12 cellular contexts compared by ENCODE assay signal in the genomic region with DNA sequence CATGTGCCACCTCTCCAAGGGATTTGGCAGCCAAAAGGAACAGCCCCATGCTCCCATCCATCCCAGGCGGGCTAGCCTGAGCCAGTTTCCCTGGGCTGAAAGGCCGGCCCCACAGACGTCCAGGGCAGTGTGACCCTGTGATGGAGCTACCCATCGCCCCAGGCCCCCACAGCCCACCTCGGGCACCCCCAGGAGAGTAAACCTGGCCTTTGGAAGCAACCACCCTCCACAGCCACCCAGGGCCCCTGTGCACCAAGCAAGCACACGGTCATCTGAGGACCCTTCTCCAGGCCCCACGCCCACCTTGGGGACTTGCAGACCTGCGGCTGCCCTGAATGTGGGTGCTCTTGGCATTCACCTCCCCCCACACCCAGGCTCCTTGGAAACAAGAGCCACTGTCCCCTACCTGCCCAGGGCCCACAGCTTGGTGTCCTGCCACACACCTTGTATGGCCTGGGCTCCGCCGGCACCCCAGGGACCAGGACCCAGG. TPM values are rescaled to one million over a fixed set of nuclear protein-coding genes. Genes with fewer than 3 reads are reported as not detected.
A peak's percentile ranks its signal among the peaks of the same experiment; 100 is the strongest.
DNase-seq lines count a peak whose midpoint lies in the region; ATAC-seq and TF ChIP-seq lines count a peak whose summit lies in the region.
"Had no signal": no experiment of that assay in that cellular context is flagged by ENCODE, and none has a peak within 500 bp of the region (broad histone marks: within the 10 kb centered on the region; RNA-seq: fewer than 3 reads in every experiment).

No MANE protein-coding gene starts in this region.

- peaks cover 0 to 80% of the 10 kb centered on the region in 2 donors for H3K4me1 ChIP-seq in right atrium auricular region

- H3K27me3 Mint-ChIP-seq in MCF 10A (ENCODE audit: insufficient read depth, unreplicated experiment): no peaks in the 10 kb centered on the region
- peaks cover 21% of the 10 kb centered on the region for H3K27me3 Mint-ChIP-seq in activated T-helper 1 cell treated with anti-CD3 and anti-CD28 coated beads, Interleukin-12 subunit alpha, Interleukin-12 subunit beta, Interleukin-2, Interleukin-4 antibody, amounts not matched to agents 30 ng/mL and 10 ng/mL and 1 ng/mL, durations not matched to agents 14 hours and 24 hours and 36 hours (ENCODE audit: insufficient read depth)

- peaks cover 54% of the 10 kb centered on the region for H3K36me3 Mint-ChIP-seq in MCF 10A (ENCODE audit: insufficient read depth, unreplicated experiment)
- H3K36me3 Mint-ChIP-seq in activated T-helper 1 cell treated with anti-CD3 and anti-CD28 coated beads, Interleukin-12 subunit alpha, Interleukin-12 subunit beta, Interleukin-2, Interleukin-4 antibody, amounts not matched to agents 30 ng/mL and 10 ng/mL and 1 ng/mL, durations not matched to agents 14 hours and 24 hours and 36 hours (ENCODE audit: low read depth): no peaks in the 10 kb centered on the region
- H3K36me3 Mint-ChIP-seq: naive B cell had no signal

- peak overlapping the region; percentile 59 to 80 for H3K27ac ChIP-seq in right atrium auricular region
- peak overlapping the region; percentile 63 to 98 (median 91) for H3K27ac ChIP-seq in skin epidermis

- peaks cover 0 to 4% of the 10 kb centered on the region in 2 donors for H3K27me3 ChIP-seq in right atrium auricular region

- intact Hi-C loops in MCF 10A (cut with micrococcal nuclease): no loop called here
- intact Hi-C loops in activated T-helper 1 cell treated with anti-CD3 and anti-CD28 coated beads, Interleukin-12 subunit alpha, Interleukin-12 subunit beta, Interleukin-2, Interleukin-4 antibody, amounts not matched to agents 30 ng/mL and 10 ng/mL and 1 ng/mL, durations not matched to agents 14 hours and 24 hours and 36 hours (cut with micrococcal nuclease): no loop called here

- H3K36me3 ChIP-seq in right atrium auricular region: no peaks in the 10 kb centered on the region

- POLR2A ChIA-PET in MCF 10A (lab: Yijun Ruan, JAX): interaction anchor here (0.6 to 11.4 kb wide), 19 partner anchors 8 to 374 kb away, joined by 3 to 636 read pairs (median 8); a partner anchor contains a TSS

- peak overlapping the region; percentile 92 for H3K4me3 Mint-ChIP-seq in MCF 10A (ENCODE audit: unreplicated experiment)
- no peak overlapping the region for H3K4me3 Mint-ChIP-seq in activated T-helper 1 cell treated with anti-CD3 and anti-CD28 coated beads, Interleukin-12 subunit alpha, Interleukin-12 subunit beta, Interleukin-2, Interleukin-4 antibody, amounts not matched to agents 30 ng/mL and 10 ng/mL and 1 ng/mL, durations not matched to agents 14 hours and 24 hours and 36 hours
- H3K4me3 Mint-ChIP-seq: CD4-positive, alpha-beta T cell had no signal

- no peak for TF ChIP-seq CTCF in HFF-Myc (IDR thresholded peaks at IDR 0.05; ENCODE audit: low read depth, low read length, missing control alignments)
- no peak for TF ChIP-seq CTCF in MCF 10A (IDR thresholded peaks at IDR 0.05; ENCODE audit: unreplicated experiment)
- TF ChIP-seq CTCF in right atrium auricular region (IDR thresholded peaks at IDR 0.05): no peak
- TF ChIP-seq CTCF in omental fat pad (IDR thresholded peaks at IDR 0.05): no peak

- no peaks in the 10 kb centered on the region for H3K9me3 Mint-ChIP-seq in MCF 10A (ENCODE audit: unreplicated experiment)
- no peaks in the 10 kb centered on the region for H3K9me3 Mint-ChIP-seq in activated T-helper 1 cell treated with anti-CD3 and anti-CD28 coated beads, Interleukin-12 subunit alpha, Interleukin-12 subunit beta, Interleukin-2, Interleukin-4 antibody, amounts not matched to agents 30 ng/mL and 10 ng/mL and 1 ng/mL, durations not matched to agents 14 hours and 24 hours and 36 hours
- H3K9me3 Mint-ChIP-seq: CD4-positive, alpha-beta T cell; naive B cell had no signal

- no peak for ATAC-seq in omental fat pad (ENCODE audit: low FRiP score)

- H3K4me1 Mint-ChIP-seq in MCF 10A (ENCODE audit: insufficient read depth, unreplicated experiment): peaks cover 35% of the 10 kb centered on the region
- H3K4me1 Mint-ChIP-seq in activated T-helper 1 cell treated with anti-CD3 and anti-CD28 coated beads, Interleukin-12 subunit alpha, Interleukin-12 subunit beta, Interleukin-2, Interleukin-4 antibody, amounts not matched to agents 30 ng/mL and 10 ng/mL and 1 ng/mL, durations not matched to agents 14 hours and 24 hours and 36 hours (ENCODE audit: low read depth): no peaks in the 10 kb centered on the region

- peak overlapping the region; percentile 99 for H3K27ac Mint-ChIP-seq in MCF 10A (ENCODE audit: low read depth, unreplicated experiment)
- no peak overlapping the region for H3K27ac Mint-ChIP-seq in activated T-helper 1 cell treated with anti-CD3 and anti-CD28 coated beads, Interleukin-12 subunit alpha, Interleukin-12 subunit beta, Interleukin-2, Interleukin-4 antibody, amounts not matched to agents 30 ng/mL and 10 ng/mL and 1 ng/mL, durations not matched to agents 14 hours and 24 hours and 36 hours
- H3K27ac Mint-ChIP-seq: CD4-positive, alpha-beta T cell had no signal

- DNase-seq in HFF-Myc (ENCODE audit: extremely low read depth, low read depth): no peak
- DNase-seq in MCF 10A (ENCODE audit: unreplicated experiment): no peak
- no peak for DNase-seq in right atrium auricular region (ENCODE audit: low spot score)
- no peak for DNase-seq in activated T-helper 1 cell treated with anti-CD3 and anti-CD28 coated beads, Interleukin-12 subunit alpha, Interleukin-12 subunit beta, Interleukin-2, Interleukin-4 antibody, amounts not matched to agents 30 ng/mL and 10 ng/mL and 1 ng/mL, durations not matched to agents 14 hours and 24 hours and 36 hours (ENCODE audit: low spot score)
- no peak for DNase-seq in omental fat pad (ENCODE audit: low spot score)
- DNase-seq in T-helper 9 cell: no peak
- DNase-seq in NCI-H2107 (lab: John Stamatoyannopoulos, UW): no peak
- DNase-seq: CD4-positive, alpha-beta T cell; effector memory CD4-positive, alpha-beta T cell; naive B cell had no signal

- BruUV-seq in MCF 10A (replicated peaks; lab: Mats Ljungman, UMichigan): TSS peak; percentile 39

- CTCF ChIA-PET in MCF 10A (lab: Yijun Ruan, JAX): interaction anchor here (0.9 to 1.6 kb wide), 7 partner anchors 10 to 144 kb away, joined by 3 to 7 read pairs (median 4); no protein-coding TSS in a partner anchor

- peak overlapping the region; percentile 16 for H3K4me3 ChIP-seq in HFF-Myc (replicated peaks; ENCODE audit: low read depth, low read length)
- H3K4me3 ChIP-seq in right atrium auricular region: no peak overlapping the region
- H3K4me3 ChIP-seq in skin epidermis: peak overlapping the region; percentile 34 to 61 (median 45)

- no peaks in the 10 kb centered on the region for H3K9me3 ChIP-seq in right atrium auricular region

RNA-seq across cellular contexts. Expression of a gene that starts 8.4 kb away (rescaled TPM):
- total RNA-seq in MCF 10A (2022) (218 and 286 TPM in 2 replicates), right atrium auricular region (10 to 100 TPM in 1 of 2 donors, 1 to 10 TPM in 1; 5.7 to 11.8 TPM), omental fat pad (10 to 100 TPM; 18.6 to 44.5 (median 34.2) TPM)
- total RNA-seq in activated T-helper 1 cell treated with anti-CD3 and anti-CD28 coated beads, Interleukin-12 subunit alpha, Interleukin-12 subunit beta, Interleukin-2, Interleukin-4 antibody, amounts not matched to agents 30 ng/mL and 10 ng/mL and 1 ng/mL, durations not matched to agents 14 hours and 24 hours and 36 hours: 0.02 and 0.05 TPM in 2 replicates

RNA-seq across cellular contexts. Expression of a gene that starts 15.8 kb away (rescaled TPM):
- total RNA-seq in MCF 10A (2022) (20.3 and 24.3 TPM in 2 replicates), right atrium auricular region (1 to 10 TPM; 2.0 to 2.2 TPM), omental fat pad (1 to 10 TPM; 2.5 to 6.1 (median 3.3) TPM)
- 3.1 TPM in 2 replicates for total RNA-seq in activated T-helper 1 cell treated with anti-CD3 and anti-CD28 coated beads, Interleukin-12 subunit alpha, Interleukin-12 subunit beta, Interleukin-2, Interleukin-4 antibody, amounts not matched to agents 30 ng/mL and 10 ng/mL and 1 ng/mL, durations not matched to agents 14 hours and 24 hours and 36 hours

RNA-seq across cellular contexts. Expression of a gene that starts 45.1 kb away (rescaled TPM):
- not detected in 2 replicates for total RNA-seq in MCF 10A (2022)
- under 1 TPM in 1 of 2 donors, not detected in 1; 0.08 TPM for total RNA-seq in right atrium auricular region
- total RNA-seq in activated T-helper 1 cell treated with anti-CD3 and anti-CD28 coated beads, Interleukin-12 subunit alpha, Interleukin-12 subunit beta, Interleukin-2, Interleukin-4 antibody, amounts not matched to agents 30 ng/mL and 10 ng/mL and 1 ng/mL, durations not matched to agents 14 hours and 24 hours and 36 hours: 0.10 and 0.21 TPM in 2 replicates
- total RNA-seq in omental fat pad: under 1 TPM in 3 of 4 donors, not detected in 1; under 0.01 to 0.37 (median 0.16) TPM
- total RNA-seq: RPMI7951 had no signal

RNA-seq across cellular contexts. Expression of a gene that starts 51.1 kb away (rescaled TPM):
- total RNA-seq in MCF 10A (2022): 29.3 and 33.0 TPM in 2 replicates
- 1 to 10 TPM; 3.3 to 5.1 TPM for total RNA-seq in right atrium auricular region
- 62.5 and 63.7 TPM in 2 replicates for total RNA-seq in activated T-helper 1 cell treated with anti-CD3 and anti-CD28 coated beads, Interleukin-12 subunit alpha, Interleukin-12 subunit beta, Interleukin-2, Interleukin-4 antibody, amounts not matched to agents 30 ng/mL and 10 ng/mL and 1 ng/mL, durations not matched to agents 14 hours and 24 hours and 36 hours
- total RNA-seq in omental fat pad: 1 to 10 TPM; 5.3 to 8.0 (median 6.4) TPM

Comparison
In these comparisons a context has a peak if more than half of its experiments do, and no peak if none do; other contexts are left out.
1. H3K4me3 ChIP-seq: peak in HFF-Myc (single experiment) and skin epidermis (7 of 7); none in right atrium auricular region (0 of 2).